In the genomic region with DNA sequence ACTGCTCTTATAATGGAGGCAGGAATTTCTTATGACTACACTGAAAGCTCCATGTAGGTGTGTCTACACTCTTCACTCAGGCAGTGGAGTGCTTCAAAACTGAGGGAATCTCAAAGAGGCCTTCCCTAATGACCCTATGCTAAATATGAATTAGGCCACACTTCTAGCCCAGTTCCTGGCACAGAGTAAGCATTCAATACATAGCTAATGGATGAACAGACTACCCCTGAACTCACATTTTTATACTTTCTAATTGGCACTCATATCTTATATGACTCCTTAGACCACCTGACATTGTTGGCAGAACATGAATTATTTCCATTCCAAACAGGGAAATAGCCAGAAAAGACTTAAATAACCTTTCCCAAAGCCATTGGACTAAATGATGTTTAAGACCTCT, we compare ENCODE assay signal across 36 cellular contexts. TPM values are rescaled to one million over a fixed set of nuclear protein-coding genes. Genes with fewer than 3 reads are reported as not detected.
"Had no signal": no experiment of that assay in that cellular context is flagged by ENCODE, and none has a peak within 500 bp of the region (broad histone marks: within the 10 kb centered on the region; RNA-seq: fewer than 3 reads in every experiment).

No MANE protein-coding gene starts in this region.

- H3K4me3 Mint-ChIP-seq: activated B cell treated with CpG ODN at 0.5 μM for 24 hours; activated CD4-positive, alpha-beta memory T cell treated with anti-CD3 and anti-CD28 coated beads, Interleukin-2, amount 10 ng/mL, durations not matched to agents 7 days and 5 days; activated CD8-positive, alpha-beta memory T cell treated with anti-CD3 and anti-CD28 coated beads, Interleukin-2, amount 10 ng/mL, durations not matched to agents 7 days and 5 days; T-helper 17 cell had no signal

- H3K27me3 ChIP-seq: ascending aorta, body of pancreas had no signal

- H3K36me3 Mint-ChIP-seq: activated CD8-positive, alpha-beta memory T cell treated with anti-CD3 and anti-CD28 coated beads, Interleukin-2, amount 10 ng/mL, durations not matched to agents 7 days and 5 days; activated naive CD4-positive, alpha-beta T cell treated with anti-CD3 and anti-CD28 coated beads, Interleukin-2, amount 50 U/mL, for 24 hours; activated naive CD8-positive, alpha-beta T cell treated with anti-CD3 and anti-CD28 coated beads, Interleukin-2, amount 10 ng/mL, durations not matched to agents 7 days and 5 days; T-cell had no signal

- H3K27me3 Mint-ChIP-seq: activated B cell treated with CpG ODN at 0.5 μM for 24 hours; activated CD4-positive, alpha-beta memory T cell treated with anti-CD3 and anti-CD28 coated beads, Interleukin-2, amount 10 ng/mL, durations not matched to agents 7 days and 5 days; T-helper 17 cell had no signal

- H3K36me3 ChIP-seq: ascending aorta had no signal

- H3K27ac ChIP-seq: ascending aorta, body of pancreas had no signal

- H3K9me3 ChIP-seq: ascending aorta, body of pancreas had no signal

- H3K9me3 Mint-ChIP-seq: activated B cell treated with CpG ODN at 0.5 μM for 24 hours; activated CD4-positive, alpha-beta memory T cell treated with anti-CD3 and anti-CD28 coated beads, Interleukin-2, amount 10 ng/mL, durations not matched to agents 7 days and 5 days; activated naive CD4-positive, alpha-beta T cell treated with anti-CD3 and anti-CD28 coated beads, Interleukin-2, amount 50 U/mL, for 24 hours; activated naive CD8-positive, alpha-beta T cell treated with anti-CD3 and anti-CD28 coated beads, Interleukin-2, amount 10 ng/mL, durations not matched to agents 7 days and 5 days; activated T-helper 2 cell treated with anti-CD3 and anti-CD28 coated beads, Interferon-gamma antibody, Interleukin-2, Interleukin-4, amounts not matched to agents 10 μg/mL and 5 μg/mL and 100 μg/mL, durations not matched to agents 14 hours and 24 hours and 36 hours; T-cell had no signal

- DNase-seq: activated B cell treated with CpG ODN at 0.5 μM for 24 hours; activated CD4-positive, alpha-beta memory T cell treated with anti-CD3 and anti-CD28 coated beads, Interleukin-2, amount 10 ng/mL, durations not matched to agents 7 days and 5 days; activated CD4-positive, alpha-beta T cell treated with anti-CD3 and anti-CD28 coated beads for 1 hour; activated CD4-positive, alpha-beta T cell treated with anti-CD3 and anti-CD28 coated beads for 48 hours; activated CD8-positive, alpha-beta memory T cell treated with anti-CD3 and anti-CD28 coated beads for 24 hours; activated CD8-positive, alpha-beta memory T cell treated with anti-CD3 and anti-CD28 coated beads, Interleukin-2, amount 10 ng/mL, durations not matched to agents 7 days and 5 days; activated CD8-positive, alpha-beta memory T cell treated with anti-CD3 and anti-CD28 coated beads, Interleukin-2, amount 50 U/mL, for 48 hours; activated gamma-delta T cell; activated naive CD4-positive, alpha-beta T cell treated with Interleukin-2 at 50 U/mL for 16 hours; activated naive CD8-positive, alpha-beta T cell treated with anti-CD3 and anti-CD28 coated beads, Interleukin-2, amount 10 ng/mL, durations not matched to agents 7 days and 5 days; activated T-cell treated with anti-CD3 and anti-CD28 coated beads, Interleukin-2, amount 50 U/mL, for 1 hour; amygdala; body of pancreas; central memory CD4-positive, alpha-beta T cell; Karpas-422; KBM-7; NCI-H1048; NCI-H1105 treated with DMSO at 0.1 percent for 48 hours; NCI-H1436; NCI-H1694; NCI-H1930; NCI-H2081 treated with DMSO at 0.1 percent for 48 hours; NCI-H345; NCI-H526; NCI-H748 treated with DMSO at 0.1 percent for 48 hours; NK-92 treated with Interleukin-12 subunit alpha and Interleukin-12 subunit beta, amount 100 ng/mL, for 24 hours; RPMI8226; SHP77 treated with DMSO at 0.1 percent for 48 hours; T-cell; T-helper 17 cell had no signal

- H3K4me3 ChIP-seq: body of pancreas had no signal

- ATAC-seq: activated CD8-positive, alpha-beta memory T cell treated with anti-CD3 and anti-CD28 coated beads, Interleukin-2, amount 10 ng/mL, durations not matched to agents 7 days and 5 days; body of pancreas; SK-N-SH treated with all-trans-retinoic acid at 6 μM for 48 hours; T-helper 17 cell had no signal

- H3K27ac Mint-ChIP-seq: activated B cell treated with CpG ODN at 0.5 μM for 24 hours; activated CD4-positive, alpha-beta memory T cell treated with anti-CD3 and anti-CD28 coated beads, Interleukin-2, amount 10 ng/mL, durations not matched to agents 7 days and 5 days; activated CD8-positive, alpha-beta memory T cell treated with anti-CD3 and anti-CD28 coated beads, Interleukin-2, amount 10 ng/mL, durations not matched to agents 7 days and 5 days; activated naive CD4-positive, alpha-beta T cell treated with anti-CD3 and anti-CD28 coated beads, Interleukin-2, amount 50 U/mL, for 24 hours; activated naive CD8-positive, alpha-beta T cell treated with anti-CD3 and anti-CD28 coated beads, Interleukin-2, amount 10 ng/mL, durations not matched to agents 7 days and 5 days; activated T-helper 2 cell treated with anti-CD3 and anti-CD28 coated beads, Interferon-gamma antibody, Interleukin-2, Interleukin-4, amounts not matched to agents 10 μg/mL and 5 μg/mL and 100 μg/mL, durations not matched to agents 14 hours and 24 hours and 36 hours; T-cell; T-helper 17 cell had no signal

RNA-seq across cellular contexts. Expression of a gene that starts 3.4 kb away (rescaled TPM):
- total RNA-seq: activated B cell treated with CpG ODN at 0.5 μM for 24 hours; activated CD4-positive, alpha-beta memory T cell treated with anti-CD3 and anti-CD28 coated beads, Interleukin-2, amount 10 ng/mL, durations not matched to agents 7 days and 5 days; activated CD8-positive, alpha-beta memory T cell treated with anti-CD3 and anti-CD28 coated beads, Interleukin-2, amount 10 ng/mL, durations not matched to agents 7 days and 5 days; activated naive CD8-positive, alpha-beta T cell treated with anti-CD3 and anti-CD28 coated beads, Interleukin-2, amount 10 ng/mL, durations not matched to agents 7 days and 5 days; MCF 10A; NCI-H460; T-cell; T-helper 17 cell had no signal
